Comparison of ENCODE assay signal across 22 cellular contexts in genomic region chr18:23612434-23613090, GRCh38. TPM values are rescaled to one million over a fixed set of nuclear protein-coding genes. Genes with fewer than 3 reads are reported as not detected.
DNase-seq lines count a peak whose midpoint lies in the region; ATAC-seq and TF ChIP-seq lines count a peak whose summit lies in the region.
"Had no signal": no experiment of that assay in that cellular context is flagged by ENCODE, and none has a peak within 500 bp of the region (broad histone marks: within the 10 kb centered on the region; RNA-seq: fewer than 3 reads in every experiment).

No MANE protein-coding gene starts in this region.

- H3K27ac ChIP-seq in C4-2B (peak overlapping the region; percentile 70), lung (ENCODE audit: low read depth in 1 of 2, low read length in 1 of 2) (no peak overlapping the region), dorsolateral prefrontal cortex (no peak overlapping the region)
- H3K27ac ChIP-seq: 22Rv1, gastroesophageal sphincter, skin epidermis, tibial artery had no signal

- no peaks in the 10 kb centered on the region for H4K20me1 ChIP-seq in Loucy (ENCODE audit: insufficient read depth, low read length, poor library complexity, severe bottlenecking)

- H3K27me3 ChIP-seq in Loucy (ENCODE audit: insufficient read depth, low read length, poor library complexity, severe bottlenecking), result no peaks in the 10 kb centered on the region
- H3K27me3 ChIP-seq in lung (ENCODE audit: control insufficient read depth, insufficient read depth), result no peaks in the 10 kb centered on the region
- no peaks in the 10 kb centered on the region for H3K27me3 ChIP-seq in dorsolateral prefrontal cortex
- H3K27me3 ChIP-seq: gastroesophageal sphincter, tibial artery had no signal

- no peaks in the 10 kb centered on the region for H3K9me3 ChIP-seq in Loucy (ENCODE audit: insufficient read depth, low read depth, low read length)
- H3K9me3 ChIP-seq in lung (ENCODE audit: control insufficient read depth in 2 of 2, insufficient read depth in 1 of 2, low read length in 1 of 2), result peaks cover 0 to 1% of the 10 kb centered on the region in 2 donors
- H3K9me3 ChIP-seq: gastroesophageal sphincter, tibial artery had no signal

- TF ChIP-seq CTCF in C4-2B (conservative IDR thresholded peaks at IDR 0.05), result no peak
- TF ChIP-seq CTCF in Loucy (conservative IDR thresholded peaks at IDR 0.05; ENCODE audit: low read length), result no peak
- TF ChIP-seq CTCF in lung (IDR thresholded peaks at IDR 0.05; ENCODE audit: control extremely low read depth, extremely low read depth), result no peak
- TF ChIP-seq CTCF in dorsolateral prefrontal cortex (IDR thresholded peaks at IDR 0.05 in 54 of 56, conservative IDR thresholded peaks at IDR 0.05 in 2 of 56; ENCODE audit: low read depth in 1 of 56, partially characterized antibody in 56 of 56), result no peak

- intact Hi-C loops in dorsolateral prefrontal cortex (cut with DNase I), result no loop called here

- no peaks in the 10 kb centered on the region for H3K4me1 ChIP-seq in Loucy (ENCODE audit: insufficient read depth, low read length, poor library complexity, severe bottlenecking)
- peaks cover 0 to 2% of the 10 kb centered on the region in 2 donors for H3K4me1 ChIP-seq in lung (ENCODE audit: control insufficient read depth in 2 of 2, insufficient read depth in 2 of 2, low read length in 2 of 2)
- H3K4me1 ChIP-seq: tibial artery had no signal

- H3K4me2 ChIP-seq in Loucy (ENCODE audit: low read depth, low read length, poor library complexity, severe bottlenecking), result no peak overlapping the region

- ATAC-seq in GM19324 (IDR thresholded peaks at IDR 0.05; ENCODE audit: low FRiP score, unreplicated experiment) (peak; percentile 44), lung (ENCODE audit: insufficient read depth, low FRiP score) (no peak), GM21576 (IDR thresholded peaks at IDR 0.05; ENCODE audit: unreplicated experiment) (no peak)
- ATAC-seq: activated CD8-positive, alpha-beta T cell treated with anti-CD3 and anti-CD28 coated beads for 36 hours; CD8-positive, alpha-beta T cell; gastroesophageal sphincter; HCT116 had no signal

- no peaks in the 10 kb centered on the region for H3K9me2 ChIP-seq in Loucy (replicated peaks; ENCODE audit: low read depth, low read length)

- no peak overlapping the region for H3K9ac ChIP-seq in Loucy (ENCODE audit: low read depth, low read length, poor library complexity, severe bottlenecking)

- DNase-seq in lung (ENCODE audit: low spot score) (peak; percentile 42), dorsolateral prefrontal cortex (no peak), NCI-H2227 (lab: John Stamatoyannopoulos, UW; ENCODE audit: unreplicated experiment) (no peak)
- no peak for DNase-seq in activated CD4-positive, CD25-positive, alpha-beta regulatory T cell (lab: John Stamatoyannopoulos, UW)
- DNase-seq: activated CD8-positive, alpha-beta T cell treated with anti-CD3 and anti-CD28 coated beads for 36 hours; activated effector memory CD4-positive, alpha-beta T cell treated with anti-CD3 and anti-CD28 coated beads, Interleukin-2, amount 50 U/mL, for 16 hours; activated T-cell treated with anti-CD3 and anti-CD28 coated beads for 4 hours; CD8-positive, alpha-beta T cell; kidney; NCI-H1105; NCI-H2081 treated with DMSO at 0.1 percent for 48 hours; NCI-H510A treated with DMSO at 0.1 percent for 48 hours; stimulated activated naive CD4-positive, alpha-beta T cell treated with Interleukin-2 at 50 U/mL for 16 hours; tibial artery had no signal

- no peaks in the 10 kb centered on the region for H3K36me3 ChIP-seq in Loucy (ENCODE audit: insufficient read depth, low read length)
- H3K36me3 ChIP-seq in lung (ENCODE audit: control insufficient read depth in 2 of 2, insufficient read depth in 2 of 2, low read length in 2 of 2), result no peaks in the 10 kb centered on the region
- H3K36me3 ChIP-seq: tibial artery had no signal

- H2AFZ ChIP-seq in Loucy (ENCODE audit: low read length), result 0 out of 2 replicates have a peak overlapping the region, but pooled peaks have one; percentile 8

- H3K4me3 ChIP-seq in Loucy (ENCODE audit: low read length, poor library complexity, severe bottlenecking) (no peak overlapping the region), lung (no peak overlapping the region), dorsolateral prefrontal cortex (no peak overlapping the region)
- H3K4me3 ChIP-seq: gastroesophageal sphincter, skin epidermis, tibial artery had no signal

- WGBS in lung, 2 donors, result 59 to 73% methylated on average over 8 of the region's 8 CpGs

- H3F3A ChIP-seq in Loucy (ENCODE audit: low read depth), result no peaks in the 10 kb centered on the region

- no peaks in the 10 kb centered on the region for H3K79me2 ChIP-seq in Loucy (ENCODE audit: insufficient read depth, low read length)

RNA-seq across cellular contexts. Expression of gene NPC1, which starts 26.3 kb away (rescaled TPM):
- total RNA-seq in lung (100 to 1,000 TPM in 1 of 2 donors, 10 to 100 TPM in 1; 97.7 to 143 TPM), dorsolateral prefrontal cortex (100 to 1,000 TPM in 58 of 120 experiments, 10 to 100 TPM in 62; 45.2 to 321 (median 99.6) TPM)
- polyA plus RNA-seq in lung, result 10 to 100 TPM; 47.7 to 48.2 TPM

RNA-seq across cellular contexts. Expression of gene ANKRD29, which starts 50.1 kb away (rescaled TPM):
- total RNA-seq in lung, result 10 to 100 TPM; 38.4 to 47.6 TPM
- polyA plus RNA-seq in lung, result 10 to 100 TPM; 12.5 to 60.9 TPM
- total RNA-seq in dorsolateral prefrontal cortex, result 10 to 100 TPM in 119 of 120 experiments, 1 to 10 TPM in 1; 7.8 to 35.9 (median 20.6) TPM
- total RNA-seq: activated CD8-positive, alpha-beta T cell treated with anti-CD3 and anti-CD28 coated beads for 36 hours; CD8-positive, alpha-beta T cell had no signal
